ENCODE assay signal across 1 cellular context in genomic region chr17:42428141-42428944, GRCh38.
A peak's percentile ranks its signal among the peaks of the same experiment; 100 is the strongest.
TF ChIP-seq lines count a peak whose summit lies in the region.

No MANE protein-coding gene starts in this region.

TF ChIP-seq in HCT116, 20 proteins besides CTCF, POLR2A, EP300 and RAD21 (continued from another document):
- TF ChIP-seq, protein P1, sequence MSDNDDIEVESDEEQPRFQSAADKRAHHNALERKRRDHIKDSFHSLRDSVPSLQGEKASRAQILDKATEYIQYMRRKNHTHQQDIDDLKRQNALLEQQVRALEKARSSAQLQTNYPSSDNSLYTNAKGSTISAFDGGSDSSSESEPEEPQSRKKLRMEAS (IDR thresholded peaks at IDR 0.05): peak; percentile 45; the same call in 1 of the 2 replicates
- no peak for TF ChIP-seq EZH2 (IDR thresholded peaks at IDR 0.05)
- no peak for TF ChIP-seq ZNF274 (IDR thresholded peaks at IDR 0.05; ENCODE audit: low read depth, low read length)
- 0 out of 2 replicates have a peak, but pooled peaks have one; percentile 41 for TF ChIP-seq CBX3 (IDR thresholded peaks at IDR 0.05; ENCODE audit: low read depth)
- peak; percentile 82 for TF ChIP-seq FOSL1 (IDR thresholded peaks at IDR 0.05; ENCODE audit: low read depth)
- no peak for TF ChIP-seq ELF1 (IDR thresholded peaks at IDR 0.05; ENCODE audit: borderline replicate concordance, low read depth)
- no peak for TF ChIP-seq SIN3A (IDR thresholded peaks at IDR 0.05; ENCODE audit: low read depth)
- peak; percentile 23; the same call in 1 of the 2 replicates for TF ChIP-seq POLR2AphosphoS5 (IDR thresholded peaks at IDR 0.05; ENCODE audit: low read depth, low read length)
- no peak for TF ChIP-seq YY1 (IDR thresholded peaks at IDR 0.05; ENCODE audit: extremely low read depth, insufficient replicate concordance, low read depth, low read length)
- TF ChIP-seq TCF7L2 (IDR thresholded peaks at IDR 0.05; ENCODE audit: borderline replicate concordance, extremely low read depth, insufficient read depth, insufficient read length): no peak
